Comparison of ENCODE assay signal across 1 cellular context in the genomic region with DNA sequence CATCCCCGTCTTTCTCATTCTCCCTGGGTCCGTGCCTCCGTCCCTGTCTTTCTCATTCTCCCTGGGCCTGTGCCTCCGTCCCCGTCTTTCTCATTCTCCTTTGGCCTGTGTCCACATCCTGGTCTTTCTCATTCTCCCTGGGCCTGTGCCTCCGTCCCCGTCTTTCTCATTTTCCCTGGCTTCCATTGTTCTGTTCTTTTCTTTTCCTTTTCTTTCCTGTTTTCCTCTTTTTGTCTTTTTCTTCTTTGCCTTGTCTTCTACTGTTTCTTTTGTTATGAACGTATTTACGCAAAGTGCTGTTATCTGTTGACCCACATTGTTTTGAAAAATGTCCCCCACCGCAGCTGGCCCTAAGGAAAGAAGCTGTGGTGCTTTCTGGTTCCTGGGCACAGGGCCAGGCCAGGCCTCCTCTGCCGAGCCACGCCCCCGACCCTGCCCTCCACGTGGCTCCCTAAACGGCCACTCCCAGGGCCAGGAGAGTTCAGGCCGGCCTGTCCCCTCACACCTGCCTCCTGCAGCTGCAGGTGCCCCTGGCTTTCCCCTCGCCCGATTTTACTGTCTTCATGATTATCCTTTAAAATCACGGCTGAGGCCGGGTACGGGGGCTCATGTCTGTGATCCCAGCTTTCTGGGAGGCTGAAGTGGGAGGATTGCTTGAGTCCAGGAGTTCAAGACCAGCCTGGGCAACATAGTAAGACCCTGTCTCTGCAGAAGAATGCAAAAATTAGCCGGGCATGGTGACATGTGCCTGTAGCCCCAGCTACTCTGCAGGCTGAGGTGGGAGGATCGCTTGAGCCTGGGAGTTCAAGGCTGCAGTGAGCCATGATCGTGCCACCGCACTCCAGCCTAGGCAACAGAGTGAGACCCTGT.
A peak's percentile ranks its signal among the peaks of the same experiment; 100 is the strongest.
TF ChIP-seq lines count a peak whose summit lies in the region.

No MANE protein-coding gene starts in this region.

TF ChIP-seq in K562, 482 proteins besides CTCF, POLR2A, EP300 and RAD21 (continued from another document and continues in another):
- TF ChIP-seq E2F1 (CRISPR knock-in tag; IDR thresholded peaks at IDR 0.05) (no peak), CSDE1 (IDR thresholded peaks at IDR 0.05) (peak in 1 of 2 experiments; percentile 82; a peak in 1 of 4 replicates), ELF2 (CRISPR knock-in tag; IDR thresholded peaks at IDR 0.05) (no peak), ETV6 (IDR thresholded peaks at IDR 0.05; ENCODE audit: borderline replicate concordance in 1 of 2, low read depth in 2 of 2, low read length in 1 of 2) (no peak), ETV6 (CRISPR knock-in tag; IDR thresholded peaks at IDR 0.05; ENCODE audit: borderline replicate concordance) (no peak), PTTG1 (tag; IDR thresholded peaks at IDR 0.05; ENCODE audit: low read depth) (no peak), SMARCA5 (IDR thresholded peaks at IDR 0.05) (peak; percentile 64; the same call in 1 of the 2 replicates), SETDB1 (IDR thresholded peaks at IDR 0.05; ENCODE audit: low read length) (no peak), E2F3 (CRISPR knock-in tag; IDR thresholded peaks at IDR 0.05) (no peak), TGIF2 (CRISPR knock-in tag; IDR thresholded peaks at IDR 0.05) (no peak), SRSF9 (IDR thresholded peaks at IDR 0.05; ENCODE audit: borderline replicate concordance, low read depth, low read length) (no peak), USF2 (CRISPR knock-in tag; IDR thresholded peaks at IDR 0.05) (peak; percentile 85), PHTF2 (CRISPR knock-in tag; IDR thresholded peaks at IDR 0.05) (no peak), TAF1 (IDR thresholded peaks at IDR 0.05; ENCODE audit: control insufficient read depth, extremely low read depth, insufficient read depth, low read length, severe bottlenecking) (no peak), ESRRB (CRISPR knock-in tag; IDR thresholded peaks at IDR 0.05; ENCODE audit: borderline replicate concordance) (no peak), RAD51 (IDR thresholded peaks at IDR 0.05; ENCODE audit: borderline replicate concordance, low read depth) (peak; percentile 74; the same call in 1 of the 2 replicates), GABPB2 (CRISPR knock-in tag; conservative IDR thresholded peaks at IDR 0.05) (no peak), NBN (IDR thresholded peaks at IDR 0.05; ENCODE audit: low read depth) (peak; percentile 87), ZBTB17 (CRISPR knock-in tag; IDR thresholded peaks at IDR 0.05) (no peak), ILK (tag; IDR thresholded peaks at IDR 0.05; ENCODE audit: borderline replicate concordance, low read depth) (no peak), ZNF589 (CRISPR knock-in tag; IDR thresholded peaks at IDR 0.05; ENCODE audit: low read depth) (no peak), FOXJ3 (CRISPR knock-in tag; IDR thresholded peaks at IDR 0.05) (no peak), KDM1A (IDR thresholded peaks at IDR 0.05) (no peak), CHD4 (IDR thresholded peaks at IDR 0.05; ENCODE audit: insufficient read depth, insufficient replicate concordance, low read depth, low read length, poor library complexity, severe bottlenecking) (no peak), FOXK1 (CRISPR knock-in tag; IDR thresholded peaks at IDR 0.05; ENCODE audit: borderline replicate concordance) (no peak), HMGN3 (IDR thresholded peaks at IDR 0.05; ENCODE audit: borderline replicate concordance, extremely low read depth, insufficient read length, low read depth, low read length) (peak; percentile 62), ZNF133 (CRISPR knock-in tag; IDR thresholded peaks at IDR 0.05) (no peak), ZSCAN32 (CRISPR knock-in tag; IDR thresholded peaks at IDR 0.05) (no peak), ZNF12 (CRISPR knock-in tag; IDR thresholded peaks at IDR 0.05) (no peak), TSC22D4 (tag; IDR thresholded peaks at IDR 0.05) (no peak), NFRKB (IDR thresholded peaks at IDR 0.05; ENCODE audit: low read depth) (no peak), NFATC3 (IDR thresholded peaks at IDR 0.05) (no peak), ETV5 (CRISPR knock-in tag; IDR thresholded peaks at IDR 0.05; ENCODE audit: low read depth) (no peak), RFX7 (CRISPR knock-in tag; IDR thresholded peaks at IDR 0.05) (no peak), ZNF695 (CRISPR knock-in tag; IDR thresholded peaks at IDR 0.05) (no peak), PHB (CRISPR knock-in tag; IDR thresholded peaks at IDR 0.05) (no peak)
- TF ChIP-seq, protein P1, sequence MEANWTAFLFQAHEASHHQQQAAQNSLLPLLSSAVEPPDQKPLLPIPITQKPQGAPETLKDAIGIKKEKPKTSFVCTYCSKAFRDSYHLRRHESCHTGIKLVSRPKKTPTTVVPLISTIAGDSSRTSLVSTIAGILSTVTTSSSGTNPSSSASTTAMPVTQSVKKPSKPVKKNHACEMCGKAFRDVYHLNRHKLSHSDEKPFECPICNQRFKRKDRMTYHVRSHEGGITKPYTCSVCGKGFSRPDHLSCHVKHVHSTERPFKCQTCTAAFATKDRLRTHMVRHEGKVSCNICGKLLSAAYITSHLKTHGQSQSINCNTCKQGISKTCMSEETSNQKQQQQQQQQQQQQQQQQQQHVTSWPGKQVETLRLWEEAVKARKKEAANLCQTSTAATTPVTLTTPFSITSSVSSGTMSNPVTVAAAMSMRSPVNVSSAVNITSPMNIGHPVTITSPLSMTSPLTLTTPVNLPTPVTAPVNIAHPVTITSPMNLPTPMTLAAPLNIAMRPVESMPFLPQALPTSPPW (CRISPR knock-in tag; IDR thresholded peaks at IDR 0.05) = peak; percentile 60
- TF ChIP-seq, protein P2, sequence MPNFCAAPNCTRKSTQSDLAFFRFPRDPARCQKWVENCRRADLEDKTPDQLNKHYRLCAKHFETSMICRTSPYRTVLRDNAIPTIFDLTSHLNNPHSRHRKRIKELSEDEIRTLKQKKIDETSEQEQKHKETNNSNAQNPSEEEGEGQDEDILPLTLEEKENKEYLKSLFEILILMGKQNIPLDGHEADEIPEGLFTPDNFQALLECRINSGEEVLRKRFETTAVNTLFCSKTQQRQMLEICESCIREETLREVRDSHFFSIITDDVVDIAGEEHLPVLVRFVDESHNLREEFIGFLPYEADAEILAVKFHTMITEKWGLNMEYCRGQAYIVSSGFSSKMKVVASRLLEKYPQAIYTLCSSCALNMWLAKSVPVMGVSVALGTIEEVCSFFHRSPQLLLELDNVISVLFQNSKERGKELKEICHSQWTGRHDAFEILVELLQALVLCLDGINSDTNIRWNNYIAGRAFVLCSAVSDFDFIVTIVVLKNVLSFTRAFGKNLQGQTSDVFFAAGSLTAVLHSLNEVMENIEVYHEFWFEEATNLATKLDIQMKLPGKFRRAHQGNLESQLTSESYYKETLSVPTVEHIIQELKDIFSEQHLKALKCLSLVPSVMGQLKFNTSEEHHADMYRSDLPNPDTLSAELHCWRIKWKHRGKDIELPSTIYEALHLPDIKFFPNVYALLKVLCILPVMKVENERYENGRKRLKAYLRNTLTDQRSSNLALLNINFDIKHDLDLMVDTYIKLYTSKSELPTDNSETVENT (CRISPR knock-in tag; IDR thresholded peaks at IDR 0.05) = no peak
- TF ChIP-seq, protein P3, sequence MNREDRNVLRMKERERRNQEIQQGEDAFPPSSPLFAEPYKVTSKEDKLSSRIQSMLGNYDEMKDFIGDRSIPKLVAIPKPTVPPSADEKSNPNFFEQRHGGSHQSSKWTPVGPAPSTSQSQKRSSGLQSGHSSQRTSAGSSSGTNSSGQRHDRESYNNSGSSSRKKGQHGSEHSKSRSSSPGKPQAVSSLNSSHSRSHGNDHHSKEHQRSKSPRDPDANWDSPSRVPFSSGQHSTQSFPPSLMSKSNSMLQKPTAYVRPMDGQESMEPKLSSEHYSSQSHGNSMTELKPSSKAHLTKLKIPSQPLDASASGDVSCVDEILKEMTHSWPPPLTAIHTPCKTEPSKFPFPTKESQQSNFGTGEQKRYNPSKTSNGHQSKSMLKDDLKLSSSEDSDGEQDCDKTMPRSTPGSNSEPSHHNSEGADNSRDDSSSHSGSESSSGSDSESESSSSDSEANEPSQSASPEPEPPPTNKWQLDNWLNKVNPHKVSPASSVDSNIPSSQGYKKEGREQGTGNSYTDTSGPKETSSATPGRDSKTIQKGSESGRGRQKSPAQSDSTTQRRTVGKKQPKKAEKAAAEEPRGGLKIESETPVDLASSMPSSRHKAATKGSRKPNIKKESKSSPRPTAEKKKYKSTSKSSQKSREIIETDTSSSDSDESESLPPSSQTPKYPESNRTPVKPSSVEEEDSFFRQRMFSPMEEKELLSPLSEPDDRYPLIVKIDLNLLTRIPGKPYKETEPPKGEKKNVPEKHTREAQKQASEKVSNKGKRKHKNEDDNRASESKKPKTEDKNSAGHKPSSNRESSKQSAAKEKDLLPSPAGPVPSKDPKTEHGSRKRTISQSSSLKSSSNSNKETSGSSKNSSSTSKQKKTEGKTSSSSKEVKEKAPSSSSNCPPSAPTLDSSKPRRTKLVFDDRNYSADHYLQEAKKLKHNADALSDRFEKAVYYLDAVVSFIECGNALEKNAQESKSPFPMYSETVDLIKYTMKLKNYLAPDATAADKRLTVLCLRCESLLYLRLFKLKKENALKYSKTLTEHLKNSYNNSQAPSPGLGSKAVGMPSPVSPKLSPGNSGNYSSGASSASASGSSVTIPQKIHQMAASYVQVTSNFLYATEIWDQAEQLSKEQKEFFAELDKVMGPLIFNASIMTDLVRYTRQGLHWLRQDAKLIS (CRISPR knock-in tag; IDR thresholded peaks at IDR 0.05) = 0 out of 2 replicates have a peak, but pooled peaks have one; percentile 25
- TF ChIP-seq, protein P4, sequence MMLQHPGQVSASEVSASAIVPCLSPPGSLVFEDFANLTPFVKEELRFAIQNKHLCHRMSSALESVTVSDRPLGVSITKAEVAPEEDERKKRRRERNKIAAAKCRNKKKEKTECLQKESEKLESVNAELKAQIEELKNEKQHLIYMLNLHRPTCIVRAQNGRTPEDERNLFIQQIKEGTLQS (IDR thresholded peaks at IDR 0.05) = no peak
- TF ChIP-seq, protein P4 (CRISPR knock-in tag; conservative IDR thresholded peaks at IDR 0.05) = no peak
- TF ChIP-seq, protein P5, sequence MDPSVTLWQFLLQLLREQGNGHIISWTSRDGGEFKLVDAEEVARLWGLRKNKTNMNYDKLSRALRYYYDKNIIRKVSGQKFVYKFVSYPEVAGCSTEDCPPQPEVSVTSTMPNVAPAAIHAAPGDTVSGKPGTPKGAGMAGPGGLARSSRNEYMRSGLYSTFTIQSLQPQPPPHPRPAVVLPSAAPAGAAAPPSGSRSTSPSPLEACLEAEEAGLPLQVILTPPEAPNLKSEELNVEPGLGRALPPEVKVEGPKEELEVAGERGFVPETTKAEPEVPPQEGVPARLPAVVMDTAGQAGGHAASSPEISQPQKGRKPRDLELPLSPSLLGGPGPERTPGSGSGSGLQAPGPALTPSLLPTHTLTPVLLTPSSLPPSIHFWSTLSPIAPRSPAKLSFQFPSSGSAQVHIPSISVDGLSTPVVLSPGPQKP (CRISPR knock-in tag; IDR thresholded peaks at IDR 0.05) = no peak
- TF ChIP-seq, protein P6, sequence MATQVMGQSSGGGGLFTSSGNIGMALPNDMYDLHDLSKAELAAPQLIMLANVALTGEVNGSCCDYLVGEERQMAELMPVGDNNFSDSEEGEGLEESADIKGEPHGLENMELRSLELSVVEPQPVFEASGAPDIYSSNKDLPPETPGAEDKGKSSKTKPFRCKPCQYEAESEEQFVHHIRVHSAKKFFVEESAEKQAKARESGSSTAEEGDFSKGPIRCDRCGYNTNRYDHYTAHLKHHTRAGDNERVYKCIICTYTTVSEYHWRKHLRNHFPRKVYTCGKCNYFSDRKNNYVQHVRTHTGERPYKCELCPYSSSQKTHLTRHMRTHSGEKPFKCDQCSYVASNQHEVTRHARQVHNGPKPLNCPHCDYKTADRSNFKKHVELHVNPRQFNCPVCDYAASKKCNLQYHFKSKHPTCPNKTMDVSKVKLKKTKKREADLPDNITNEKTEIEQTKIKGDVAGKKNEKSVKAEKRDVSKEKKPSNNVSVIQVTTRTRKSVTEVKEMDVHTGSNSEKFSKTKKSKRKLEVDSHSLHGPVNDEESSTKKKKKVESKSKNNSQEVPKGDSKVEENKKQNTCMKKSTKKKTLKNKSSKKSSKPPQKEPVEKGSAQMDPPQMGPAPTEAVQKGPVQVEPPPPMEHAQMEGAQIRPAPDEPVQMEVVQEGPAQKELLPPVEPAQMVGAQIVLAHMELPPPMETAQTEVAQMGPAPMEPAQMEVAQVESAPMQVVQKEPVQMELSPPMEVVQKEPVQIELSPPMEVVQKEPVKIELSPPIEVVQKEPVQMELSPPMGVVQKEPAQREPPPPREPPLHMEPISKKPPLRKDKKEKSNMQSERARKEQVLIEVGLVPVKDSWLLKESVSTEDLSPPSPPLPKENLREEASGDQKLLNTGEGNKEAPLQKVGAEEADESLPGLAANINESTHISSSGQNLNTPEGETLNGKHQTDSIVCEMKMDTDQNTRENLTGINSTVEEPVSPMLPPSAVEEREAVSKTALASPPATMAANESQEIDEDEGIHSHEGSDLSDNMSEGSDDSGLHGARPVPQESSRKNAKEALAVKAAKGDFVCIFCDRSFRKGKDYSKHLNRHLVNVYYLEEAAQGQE (CRISPR knock-in tag; IDR thresholded peaks at IDR 0.05; ENCODE audit: low read depth) = no peak
- TF ChIP-seq, protein P7, sequence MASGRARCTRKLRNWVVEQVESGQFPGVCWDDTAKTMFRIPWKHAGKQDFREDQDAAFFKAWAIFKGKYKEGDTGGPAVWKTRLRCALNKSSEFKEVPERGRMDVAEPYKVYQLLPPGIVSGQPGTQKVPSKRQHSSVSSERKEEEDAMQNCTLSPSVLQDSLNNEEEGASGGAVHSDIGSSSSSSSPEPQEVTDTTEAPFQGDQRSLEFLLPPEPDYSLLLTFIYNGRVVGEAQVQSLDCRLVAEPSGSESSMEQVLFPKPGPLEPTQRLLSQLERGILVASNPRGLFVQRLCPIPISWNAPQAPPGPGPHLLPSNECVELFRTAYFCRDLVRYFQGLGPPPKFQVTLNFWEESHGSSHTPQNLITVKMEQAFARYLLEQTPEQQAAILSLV (tag; IDR thresholded peaks at IDR 0.05) = no peak
